In the genomic region with DNA sequence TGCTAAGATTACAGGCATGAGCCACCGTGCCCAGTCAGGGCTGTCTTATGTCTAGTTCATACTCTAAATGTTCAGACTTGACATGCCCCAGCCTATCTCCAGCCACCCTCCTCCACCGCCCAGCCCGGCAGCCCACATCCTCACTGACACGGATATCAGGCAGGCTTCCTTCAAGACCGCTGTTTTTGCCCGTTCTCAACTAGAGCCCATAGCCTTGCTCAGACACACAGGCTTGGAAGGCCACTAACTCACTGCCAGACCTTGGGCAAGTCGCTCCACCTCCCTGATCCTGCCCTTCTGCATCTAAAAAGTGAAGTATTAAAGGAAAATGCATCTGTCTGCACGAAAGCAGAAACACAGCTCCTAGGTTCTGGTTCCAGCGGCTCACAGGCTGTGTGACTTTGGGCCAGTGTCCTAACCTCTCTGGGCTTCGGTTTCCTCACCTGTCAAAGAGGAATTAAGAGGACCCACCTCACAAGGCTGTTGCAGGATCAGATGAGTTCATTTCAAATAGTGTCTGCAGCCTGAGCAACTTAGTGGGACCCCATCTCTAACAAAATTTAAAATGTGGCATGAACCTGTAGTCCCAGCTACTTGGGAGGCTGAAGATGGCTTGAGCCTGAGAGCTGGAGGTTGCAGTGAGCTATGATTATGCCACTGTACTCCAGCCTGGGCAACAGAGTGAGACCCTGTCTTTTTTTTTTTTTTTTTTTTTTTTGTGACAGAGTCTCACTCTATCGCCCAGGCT, we compare ENCODE assay signal across 10 cellular contexts. TPM values are rescaled to one million over a fixed set of nuclear protein-coding genes. Genes with fewer than 3 reads are reported as not detected.
DNase-seq lines count a peak whose midpoint lies in the region; ATAC-seq and TF ChIP-seq lines count a peak whose summit lies in the region.
"Had no signal": no experiment of that assay in that cellular context is flagged by ENCODE, and none has a peak within 500 bp of the region (broad histone marks: within the 10 kb centered on the region; RNA-seq: fewer than 3 reads in every experiment).

No MANE protein-coding gene starts in this region.

- ATAC-seq in HG03097 (IDR thresholded peaks at IDR 0.05; ENCODE audit: low FRiP score, unreplicated experiment): peak; percentile 3
- peak; percentile 18 for ATAC-seq in activated B cell treated with CpG ODN at 0.5 μM for 24 hours (ENCODE audit: low read depth)

- CTCF ChIA-PET in activated B cell treated with CpG ODN at 0.5 μM for 24 hours (lab: Charles Lee): interaction anchor here (1.2 to 1.5 kb wide), 4 partner anchors 12 to 36 kb away, joined by 3 to 6 read pairs (median 4); no protein-coding TSS in a partner anchor

- H3K27me3 Mint-ChIP-seq in activated B cell treated with CpG ODN at 0.5 μM for 24 hours (no peaks in the 10 kb centered on the region), endodermal cell (ENCODE audit: insufficient read depth) (no peaks in the 10 kb centered on the region), mesothelial cell of epicardium (ENCODE audit: low read depth) (no peaks in the 10 kb centered on the region)

- TF ChIP-seq CTCF in activated B cell treated with CpG ODN at 0.5 μM for 24 hours (IDR thresholded peaks at IDR 0.05) (no peak), endodermal cell (conservative IDR thresholded peaks at IDR 0.05) (no peak), mesothelial cell of epicardium (IDR thresholded peaks at IDR 0.05; ENCODE audit: unreplicated experiment) (no peak)

- no peak overlapping the region for H3K27ac ChIP-seq in endodermal cell (ENCODE audit: low read depth, low read length)

- no peaks in the 10 kb centered on the region for H3K36me3 ChIP-seq in endodermal cell (ENCODE audit: control insufficient read depth, insufficient read depth, low read length)

- POLR2A ChIA-PET in activated B cell treated with CpG ODN at 0.5 μM for 24 hours (lab: Charles Lee): interaction anchor here (0.6 to 8.5 kb wide), 23 partner anchors 8 to 495 kb away, joined by 3 to 205 read pairs (median 5); a partner anchor contains a TSS

- H3K4me1 ChIP-seq in endodermal cell (ENCODE audit: control insufficient read depth, insufficient read depth, low read length): no peaks in the 10 kb centered on the region

- no peaks in the 10 kb centered on the region for H3K27me3 ChIP-seq in endodermal cell (ENCODE audit: control insufficient read depth, insufficient read depth, low read length, poor library complexity, severe bottlenecking)

- H3K9me3 Mint-ChIP-seq in activated B cell treated with CpG ODN at 0.5 μM for 24 hours: peaks cover 4% of the 10 kb centered on the region
- H3K9me3 Mint-ChIP-seq in endodermal cell: no peaks in the 10 kb centered on the region
- H3K9me3 Mint-ChIP-seq in mesothelial cell of epicardium: no peaks in the 10 kb centered on the region

- H3K36me3 Mint-ChIP-seq in activated B cell treated with CpG ODN at 0.5 μM for 24 hours (ENCODE audit: low read depth) (no peaks in the 10 kb centered on the region), endodermal cell (ENCODE audit: low read depth) (no peaks in the 10 kb centered on the region), mesothelial cell of epicardium (no peaks in the 10 kb centered on the region)

- no peak overlapping the region for H3K9ac ChIP-seq in endodermal cell (ENCODE audit: extremely low read depth, low read length, poor library complexity, severe bottlenecking)

- H3K4me1 Mint-ChIP-seq in activated B cell treated with CpG ODN at 0.5 μM for 24 hours (peaks cover 65% of the 10 kb centered on the region), endodermal cell (peaks cover 5% of the 10 kb centered on the region), mesothelial cell of epicardium (peaks cover 11% of the 10 kb centered on the region)

- WGBS in endodermal cell (ENCODE audit: insufficient coverage in 1 of 2, insufficient read length in 1 of 2), 2 experiments: 90 to 96% methylated on average over 10 to 11 of the region's 11 CpGs

- peak; percentile 44 for DNase-seq in activated B cell treated with CpG ODN at 0.5 μM for 24 hours
- DNase-seq in endodermal cell: peak; percentile 53
- peak; percentile 19 for DNase-seq in stimulated activated CD4-positive, alpha-beta T cell treated with anti-CD3 and anti-CD28 coated beads, Interleukin-4, amount 100 ng/mL, for 1 hour
- no peak for DNase-seq in C1 segment of cervical spinal cord (lab: John Stamatoyannopoulos, UW)
- no peak for DNase-seq in mesothelial cell of epicardium (ENCODE audit: low spot score in 2 of 2, unreplicated experiment in 2 of 2)
- no peak for DNase-seq in HuH-7 (ENCODE audit: low spot score)
- no peak for DNase-seq in NCI-H187 treated with DMSO at 0.1 percent for 48 hours (lab: John Stamatoyannopoulos, UW)

- H3K27ac Mint-ChIP-seq in activated B cell treated with CpG ODN at 0.5 μM for 24 hours: peak overlapping the region; percentile 97
- peak overlapping the region; percentile 17 for H3K27ac Mint-ChIP-seq in endodermal cell
- H3K27ac Mint-ChIP-seq in mesothelial cell of epicardium: no peak overlapping the region

- intact Hi-C loops in activated B cell treated with CpG ODN at 0.5 μM for 24 hours (cut with micrococcal nuclease): loop anchor here (1.0 to 2.0 kb wide), 4 partner anchors 15 to 58 kb away; a partner anchor contains a TSS

- H3K4me3 Mint-ChIP-seq in activated B cell treated with CpG ODN at 0.5 μM for 24 hours (peak overlapping the region; percentile 80), endodermal cell (no peak overlapping the region), mesothelial cell of epicardium (no peak overlapping the region)

- no peaks in the 10 kb centered on the region for H3K9me3 ChIP-seq in endodermal cell (ENCODE audit: control insufficient read depth, low read length)

- H3K4me3 ChIP-seq in endodermal cell (ENCODE audit: low read length): no peak overlapping the region

RNA-seq across cellular contexts. Expression of a gene that starts 14.5 kb away (rescaled TPM):
- total RNA-seq in activated B cell treated with CpG ODN at 0.5 μM for 24 hours (112 and 114 TPM in 2 replicates), endodermal cell (100 to 1,000 TPM in 1 of 2 donors, 10 to 100 TPM in 1; 76.9 to 105 TPM), mesothelial cell of epicardium (60.1 to 72.7 TPM (median 67.0 TPM) in 3 replicates)
- 52.1 TPM for polyA plus RNA-seq in endodermal cell (2013, experiment 1 of 2)
- polyA plus RNA-seq in endodermal cell (2013, experiment 2 of 2): 56.6 TPM

RNA-seq across cellular contexts. Expression of a gene that starts 45.3 kb away (rescaled TPM):
- not detected in 2 replicates for total RNA-seq in activated B cell treated with CpG ODN at 0.5 μM for 24 hours
- 100 to 1,000 TPM; 105 to 143 TPM for total RNA-seq in endodermal cell
- 19.4 TPM for polyA plus RNA-seq in endodermal cell (2013, experiment 1 of 2)
- polyA plus RNA-seq in endodermal cell (2013, experiment 2 of 2): 21.4 TPM
- 115 to 124 TPM (median 120 TPM) in 3 replicates for total RNA-seq in mesothelial cell of epicardium
- total RNA-seq: M059J, mononuclear cell had no signal

Comparison
In these comparisons a context has a peak if more than half of its experiments do, and no peak if none do; other contexts are left out.
1. DNase-seq: peak in activated B cell treated with CpG ODN at 0.5 μM for 24 hours (single experiment), endodermal cell (single experiment) and stimulated activated CD4-positive, alpha-beta T cell treated with anti-CD3 and anti-CD28 coated beads, Interleukin-4, amount 100 ng/mL, for 1 hour (single experiment); none in C1 segment of cervical spinal cord (0 of 14), mesothelial cell of epicardium (0 of 2), HuH-7 (single experiment) and NCI-H187 treated with DMSO at 0.1 percent for 48 hours (single experiment).
2. RNA of a gene that starts 45.3 kb away (total RNA-seq): 105 to 143 TPM in endodermal cell and 115 to 124 TPM in mesothelial cell of epicardium; not detected in activated B cell treated with CpG ODN at 0.5 μM for 24 hours; every median in the first group is over 100 times any median in the second.